ENCODE assay signal across 18 cellular contexts in the genomic region with DNA sequence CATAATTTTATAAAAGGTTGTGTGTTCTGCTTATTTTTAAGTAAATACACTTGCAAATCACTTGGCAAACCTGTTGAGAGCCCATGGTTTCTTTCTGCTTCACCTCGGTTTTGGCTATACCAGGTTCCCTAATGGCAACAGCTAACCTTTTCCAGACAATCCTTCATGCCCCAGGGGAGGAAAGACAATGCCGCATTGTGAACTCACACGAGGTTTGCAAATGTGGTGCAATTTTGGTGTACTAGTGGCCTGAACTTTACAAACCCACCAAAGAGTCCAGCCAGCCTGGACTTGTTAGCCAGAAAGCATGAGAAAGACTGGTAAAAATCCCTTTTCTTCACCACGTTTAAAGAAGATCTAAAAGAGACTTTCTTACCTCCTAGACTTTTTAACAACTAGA.
DNase-seq lines count a peak whose midpoint lies in the region; TF ChIP-seq lines count a peak whose summit lies in the region.
"Had no signal": no experiment of that assay in that cellular context is flagged by ENCODE, and none has a peak within 500 bp of the region (broad histone marks: within the 10 kb centered on the region; RNA-seq: fewer than 3 reads in every experiment).

No MANE protein-coding gene starts in this region.

- H3K4me3 ChIP-seq in testis = no peak overlapping the region
- H3K4me3 ChIP-seq: PC-9 had no signal

- H3K4me1 ChIP-seq in testis = no peaks in the 10 kb centered on the region

- peaks cover 17% of the 10 kb centered on the region for H3K4me1 Mint-ChIP-seq in Calu3 (ENCODE audit: low read depth, unreplicated experiment)
- no peaks in the 10 kb centered on the region for H3K4me1 Mint-ChIP-seq in MCF 10A (ENCODE audit: insufficient read depth, unreplicated experiment)
- H3K4me1 Mint-ChIP-seq: IgD-negative memory B cell, T-cell had no signal

- TF ChIP-seq POLR2A in testis (IDR thresholded peaks at IDR 0.05) = no peak

- H3K27ac Mint-ChIP-seq in Calu3 (ENCODE audit: unreplicated experiment) (peak overlapping the region; percentile 42), MCF 10A (ENCODE audit: low read depth, unreplicated experiment) (no peak overlapping the region)
- H3K27ac Mint-ChIP-seq: IgD-negative memory B cell, T-cell had no signal

- H3K36me3 Mint-ChIP-seq in Calu3 (ENCODE audit: insufficient read depth, unreplicated experiment) (no peaks in the 10 kb centered on the region), MCF 10A (ENCODE audit: insufficient read depth, unreplicated experiment) (no peaks in the 10 kb centered on the region)
- H3K36me3 Mint-ChIP-seq: IgD-negative memory B cell, T-cell had no signal

- H3K27ac ChIP-seq in testis = no peak overlapping the region
- H3K27ac ChIP-seq: C4-2B, PC-9 had no signal

- DNase-seq in Calu3 (no peak), NCI-H1048 (lab: John Stamatoyannopoulos, UW) (peak; percentile 90), MCF 10A (ENCODE audit: unreplicated experiment) (peak; percentile 10), islet precursor cell (peak; percentile 76), GM13977 (ENCODE audit: low spot score) (no peak), testis (no peak), HuH-7 (ENCODE audit: low spot score) (no peak)
- DNase-seq: AML-193, DND-41, MV-4-11, NCI-H1694, NCI-H2081 treated with DMSO at 0.1 percent for 48 hours, NCI-H446 treated with DMSO at 0.1 percent for 48 hours, NCI-H748 treated with DMSO at 0.1 percent for 48 hours, PC-9, T-cell had no signal

- 87 to 93% methylated on average over 4 of the region's 4 CpGs for whole genome bisulfite sequencing in testis, 2 donors

- BruUV-seq in Calu3 (replicated peaks; lab: Mats Ljungman, UMichigan) (no TSS peak), MCF 10A (replicated peaks; lab: Mats Ljungman, UMichigan) (no TSS peak)

- intact Hi-C loops in Calu3 (cut with micrococcal nuclease; ENCODE audit: unreplicated experiment) (no loop called here), MCF 10A (cut with micrococcal nuclease) (no loop called here), testis (cut with DNase I; ENCODE audit: low total_unique reads) (no loop called here)

- TF ChIP-seq CTCF in Calu3 (IDR thresholded peaks at IDR 0.05; ENCODE audit: unreplicated experiment) (no peak), MCF 10A (IDR thresholded peaks at IDR 0.05; ENCODE audit: unreplicated experiment) (no peak), GM13977 (IDR thresholded peaks at IDR 0.05; ENCODE audit: extremely low read depth, insufficient read depth, missing control alignments) (no peak), testis (IDR thresholded peaks at IDR 0.05) (no peak)

- in situ Hi-C loops in GM13977 (cut with MboI; ENCODE audit: low pct_unique_long_range_greater_than_20kb, low sequenced_read_pairs, unreplicated experiment) = no loop called here

- H3K36me3 ChIP-seq in testis (ENCODE audit: low read depth, missing control alignments) = no peaks in the 10 kb centered on the region

- H3K9me3 ChIP-seq in testis = no peaks in the 10 kb centered on the region

- H3K27me3 Mint-ChIP-seq in Calu3 (ENCODE audit: unreplicated experiment) = no peaks in the 10 kb centered on the region
- no peaks in the 10 kb centered on the region for H3K27me3 Mint-ChIP-seq in MCF 10A (ENCODE audit: insufficient read depth, unreplicated experiment)

- H3K4me3 Mint-ChIP-seq in Calu3 (ENCODE audit: low read depth, unreplicated experiment) (no peak overlapping the region), MCF 10A (ENCODE audit: unreplicated experiment) (no peak overlapping the region)
- H3K4me3 Mint-ChIP-seq: T-cell had no signal

- H3K9me3 Mint-ChIP-seq in Calu3 (ENCODE audit: low read depth, unreplicated experiment) (peaks cover 3% of the 10 kb centered on the region), MCF 10A (ENCODE audit: unreplicated experiment) (no peaks in the 10 kb centered on the region)
- H3K9me3 Mint-ChIP-seq: T-cell had no signal

- H3K27me3 ChIP-seq in testis = no peaks in the 10 kb centered on the region

- POLR2A ChIA-PET in MCF 10A (lab: Yijun Ruan, JAX) = no interaction called here

- CTCF ChIA-PET in Calu3 (lab: Charles Lee) (no interaction called here), MCF 10A (lab: Yijun Ruan, JAX) (no interaction called here)

Comparison
In these comparisons a context has a peak if more than half of its experiments do, and no peak if none do; other contexts are left out.
1. DNase-seq: peak in NCI-H1048 (single experiment), MCF 10A (single experiment) and islet precursor cell (single experiment); none in Calu3 (single experiment), GM13977 (single experiment), testis (single experiment) and HuH-7 (single experiment).